ENCODE assay signal across 1 cellular context in genomic region chr3:18426597-18426996, GRCh38.
TF ChIP-seq lines count a peak whose summit lies in the region.

No MANE protein-coding gene starts in this region.

TF ChIP-seq in H1, 55 proteins besides CTCF, POLR2A, EP300 and RAD21:
- TF ChIP-seq NANOG (IDR thresholded peaks at IDR 0.05; ENCODE audit: insufficient read depth, low read depth, low read length, poor library complexity, severe bottlenecking) (no peak), JUND (IDR thresholded peaks at IDR 0.05; ENCODE audit: low read length) (no peak), MAFK (IDR thresholded peaks at IDR 0.05; ENCODE audit: low read depth, low read length) (no peak), EZH2 (IDR thresholded peaks at IDR 0.05; ENCODE audit: low read depth, low read length, severe bottlenecking) (no peak), CBX5 (IDR thresholded peaks at IDR 0.05; ENCODE audit: low read depth, low read length) (no peak)
